ENCODE assay signal across 9 cellular contexts in genomic region chr7:135923700-135924261, GRCh38. TPM values are rescaled to one million over a fixed set of nuclear protein-coding genes. Genes with fewer than 3 reads are reported as not detected.
A peak's percentile ranks its signal among the peaks of the same experiment; 100 is the strongest.
DNase-seq lines count a peak whose midpoint lies in the region; ATAC-seq, FAIRE-seq and TF ChIP-seq lines count a peak whose summit lies in the region.
"Had no signal": no experiment of that assay in that cellular context is flagged by ENCODE, and none has a peak within 500 bp of the region (broad histone marks: within the 10 kb centered on the region; RNA-seq: fewer than 3 reads in every experiment).

No MANE protein-coding gene starts in this region.

- DNase-seq in AG09309 (ENCODE audit: low read depth) = peak; percentile 64
- peak; percentile 63 for DNase-seq in HTR-8/SVneo (ENCODE audit: insufficient read length, low spot score)
- DNase-seq in astrocyte of the cerebellum (ENCODE audit: low read depth) = peak; percentile 36
- DNase-seq in keratinocyte (ENCODE audit: low read depth, low spot score) = peak; percentile 40
- no peak for DNase-seq in caudate nucleus (lab: John Stamatoyannopoulos, UW)
- no peak for DNase-seq in GM20000 (ENCODE audit: low spot score)
- DNase-seq in stimulated activated naive CD8-positive, alpha-beta T cell treated with anti-CD3 and anti-CD28 coated beads, Interleukin-15, Interleukin-2, amounts not matched to agents 100 U/mL and 50 U/mL, for 24 hours = no peak
- DNase-seq: DMS153 had no signal

- FAIRE-seq in HTR-8/SVneo (lab: Jason Lieb, UNC) = peak; percentile 49
- FAIRE-seq in keratinocyte (lab: Jason Lieb, UNC) = peak; percentile 98

- no peaks in the 10 kb centered on the region for H3K9me1 ChIP-seq in keratinocyte (ENCODE audit: control insufficient read depth, extremely low read depth, insufficient read depth, low read length)

- no peaks in the 10 kb centered on the region for H3K79me2 ChIP-seq in keratinocyte (ENCODE audit: control insufficient read depth, insufficient read depth, low read length)

- no peaks in the 10 kb centered on the region for H3K36me3 ChIP-seq in keratinocyte (ENCODE audit: control insufficient read depth in 2 of 2, extremely low read depth in 1 of 2, insufficient read depth in 2 of 2, low read length in 2 of 2)

- H4K20me1 ChIP-seq in keratinocyte (ENCODE audit: control insufficient read depth, extremely low read depth, insufficient read depth, low read length) = no peaks in the 10 kb centered on the region

- H3K27me3 ChIP-seq in keratinocyte (ENCODE audit: control insufficient read depth, extremely low read depth, insufficient read depth, low read length) = no peaks in the 10 kb centered on the region

- H3K9ac ChIP-seq in keratinocyte (ENCODE audit: control insufficient read depth, extremely low read depth, insufficient read depth, low read length) = no peak overlapping the region

- H3K9me3 ChIP-seq in keratinocyte (ENCODE audit: control insufficient read depth, low read depth, low read length) = no peaks in the 10 kb centered on the region

- H3K4me3 ChIP-seq in AG09309 (ENCODE audit: control insufficient read depth, low read depth, low read length) (no peak overlapping the region), astrocyte of the cerebellum (ENCODE audit: low read depth, low read length) (no peak overlapping the region), keratinocyte (ENCODE audit: control insufficient read depth in 2 of 3, extremely low read depth in 1 of 3, insufficient read depth in 2 of 3, low read depth in 1 of 3, low read length in 3 of 3) (no peak overlapping the region)

- no peak for ATAC-seq in HG02642 (IDR thresholded peaks at IDR 0.05; ENCODE audit: poor library complexity, unreplicated experiment)
- ATAC-seq in stimulated activated naive CD8-positive, alpha-beta T cell treated with anti-CD3 and anti-CD28 coated beads, Interleukin-15, Interleukin-2, amounts not matched to agents 100 U/mL and 50 U/mL, for 24 hours = no peak

- dilution Hi-C loops in keratinocyte (cut with MboI; ENCODE audit: extremely low pct_ligation_motif_present, low sequenced_read_pairs) = no loop called here

- in situ Hi-C loops in astrocyte of the cerebellum (cut with HindIII; ENCODE audit: low sequenced_read_pairs) = no loop called here

- H3K4me2 ChIP-seq in keratinocyte (ENCODE audit: control insufficient read depth, extremely low read depth, insufficient read depth, low read depth, low read length) = no peak overlapping the region

- no peak overlapping the region for H2AFZ ChIP-seq in keratinocyte (ENCODE audit: control insufficient read depth, low read length)

- H3K27ac ChIP-seq in keratinocyte (ENCODE audit: control insufficient read depth, insufficient read depth, low read length) (peak overlapping the region; percentile 43), caudate nucleus (ENCODE audit: low read depth, low read length) (no peak overlapping the region)

- TF ChIP-seq CTCF in AG09309 (IDR thresholded peaks at IDR 0.05; ENCODE audit: control insufficient read depth, insufficient read depth, low read depth, low read length, missing control alignments) (no peak), astrocyte of the cerebellum (IDR thresholded peaks at IDR 0.05; ENCODE audit: low read depth, low read length, missing control alignments) (no peak), keratinocyte (optimal IDR thresholded peaks at IDR 0.05 in 1 of 3, IDR thresholded peaks at IDR 0.05 in 1 of 3, conservative IDR thresholded peaks at IDR 0.05 in 1 of 3; ENCODE audit: extremely low read depth in 1 of 3, insufficient read depth in 2 of 3, low read length in 3 of 3) (no peak), GM20000 (IDR thresholded peaks at IDR 0.05; ENCODE audit: extremely low read depth, missing control alignments) (no peak)

- peaks cover 13% of the 10 kb centered on the region for H3K4me1 ChIP-seq in keratinocyte (ENCODE audit: control insufficient read depth, extremely low read depth, insufficient read depth, low read length)

RNA-seq across cellular contexts. Expression of gene MTPN, which starts 53.4 kb away (rescaled TPM):
- 94.2 to 151 TPM (median 125 TPM) in 3 replicates for polyA plus RNA-seq in keratinocyte
- 11.0 TPM for polyA plus RNA-seq in keratinocyte (2011; ENCODE audit: low read depth)
- polyA plus RNA-seq in keratinocyte (2011; cell fraction: cytosol; rRNA removed) = 128 and 204 TPM in 2 replicates
- polyA plus RNA-seq in keratinocyte (2011; cell fraction: nucleus; rRNA removed) = 60.2 and 75.3 TPM in 2 replicates
- polyA plus RNA-seq in keratinocyte (2012; ENCODE audit: low replicate concordance) = 69.9 and 137 TPM in 2 replicates
- polyA minus RNA-seq in keratinocyte = 68.8 to 159 TPM (median 98.2 TPM) in 3 replicates
- polyA minus RNA-seq in keratinocyte (2011; cell fraction: cytosol; rRNA and poly(A)+ RNA removed) = 222 TPM
- 105 and 112 TPM in 2 replicates for polyA minus RNA-seq in keratinocyte (2011; cell fraction: nucleus; rRNA and poly(A)+ RNA removed)

Comparison
In these comparisons a context has a peak if more than half of its experiments do, and no peak if none do; other contexts are left out.
1. DNase-seq: peak in AG09309 (single experiment), HTR-8/SVneo (single experiment), astrocyte of the cerebellum (single experiment) and keratinocyte (single experiment); none in caudate nucleus (0 of 61), GM20000 (single experiment) and stimulated activated naive CD8-positive, alpha-beta T cell treated with anti-CD3 and anti-CD28 coated beads, Interleukin-15, Interleukin-2, amounts not matched to agents 100 U/mL and 50 U/mL, for 24 hours (single experiment).